Comparison of ENCODE assay signal across 18 cellular contexts in genomic region chr3:112130638-112130993, GRCh38. TPM values are rescaled to one million over a fixed set of nuclear protein-coding genes. Genes with fewer than 3 reads are reported as not detected.
DNase-seq lines count a peak whose midpoint lies in the region; ATAC-seq lines count a peak whose summit lies in the region.
"Had no signal": no experiment of that assay in that cellular context is flagged by ENCODE, and none has a peak within 500 bp of the region (broad histone marks: within the 10 kb centered on the region; RNA-seq: fewer than 3 reads in every experiment).

No MANE protein-coding gene starts in this region.

- intact Hi-C loops in CD4-positive, alpha-beta memory T cell (cut with micrococcal nuclease), result no loop called here

- no peaks in the 10 kb centered on the region for H3K9me3 Mint-ChIP-seq in CD4-positive, alpha-beta memory T cell
- H3K9me3 Mint-ChIP-seq: type B pancreatic cell had no signal

- H3K36me3 ChIP-seq in BLaER1 treated with 17β-estradiol and CSF1 and Interleukin-3, amounts not matched to agents 10 nM and 100 nM, result peaks cover 0 to 17% (median 0%) of the 10 kb centered on the region in 11 experiments; a peak in 1 of 22 replicates
- peaks cover 2% of the 10 kb centered on the region for H3K36me3 ChIP-seq in CD4-positive, alpha-beta memory T cell (ENCODE audit: insufficient read depth, low read length)
- peaks cover 16% of the 10 kb centered on the region for H3K36me3 ChIP-seq in Karpas-422 (ENCODE audit: insufficient read depth, low read length)
- H3K36me3 ChIP-seq in effector memory CD4-positive, alpha-beta T cell (ENCODE audit: control insufficient read depth, insufficient read depth, low read length), result no peaks in the 10 kb centered on the region
- H3K36me3 ChIP-seq: adrenal gland, BE2C, WERI-Rb-1 had no signal

- peaks cover 18 to 24% of the 10 kb centered on the region in 2 donors for H3K36me3 Mint-ChIP-seq in CD4-positive, alpha-beta memory T cell
- H3K36me3 Mint-ChIP-seq: type B pancreatic cell had no signal

- peaks cover 79 to 97% (median 88%) of the 10 kb centered on the region in 4 donors for H3K4me1 Mint-ChIP-seq in CD4-positive, alpha-beta memory T cell

- H3K27me3 Mint-ChIP-seq in CD4-positive, alpha-beta memory T cell, result no peaks in the 10 kb centered on the region
- H3K27me3 Mint-ChIP-seq: type B pancreatic cell had no signal

- H3K27me3 ChIP-seq in BLaER1 treated with 17β-estradiol and CSF1 and Interleukin-3, amounts not matched to agents 10 nM and 100 nM, result no peaks in the 10 kb centered on the region
- H3K27me3 ChIP-seq in CD4-positive, alpha-beta memory T cell (ENCODE audit: insufficient read depth, low read length), result no peaks in the 10 kb centered on the region
- H3K27me3 ChIP-seq in Karpas-422 (ENCODE audit: low read length), result no peaks in the 10 kb centered on the region
- H3K27me3 ChIP-seq in effector memory CD4-positive, alpha-beta T cell (replicated peaks; ENCODE audit: control insufficient read depth, insufficient read depth, low read length, poor library complexity, severe bottlenecking), result no peaks in the 10 kb centered on the region
- H3K27me3 ChIP-seq: adrenal gland, BE2C had no signal

- no peaks in the 10 kb centered on the region for H3K9me2 ChIP-seq in Karpas-422 (replicated peaks; ENCODE audit: insufficient read depth, low read length)

- CTCF ChIA-PET in CD4-positive, alpha-beta memory T cell (lab: Charles Lee; ENCODE audit: partially characterized antibody), result interaction anchor here (1.2 to 4.3 kb wide), 2 partner anchors 8 to 9 kb away, joined by 3 to 26 read pairs; no protein-coding TSS in a partner anchor

- H2AFZ ChIP-seq in Karpas-422 (ENCODE audit: low read length), result no peak overlapping the region

- peak overlapping the region in 4 of 11 experiments; percentile 24 to 68 (median 49); a peak in 3 of 22 replicates for H3K27ac ChIP-seq in BLaER1 treated with 17β-estradiol and CSF1 and Interleukin-3, amounts not matched to agents 10 nM and 100 nM
- H3K27ac ChIP-seq in CD4-positive, alpha-beta memory T cell (ENCODE audit: low read depth, low read length), result peak overlapping the region; percentile 67
- peak overlapping the region; percentile 99 for H3K27ac ChIP-seq in Karpas-422 (ENCODE audit: low read length)
- H3K27ac ChIP-seq in effector memory CD4-positive, alpha-beta T cell (ENCODE audit: insufficient read depth, low read length, poor library complexity, severe bottlenecking), result peak overlapping the region; percentile 80
- H3K27ac ChIP-seq: adrenal gland, WERI-Rb-1 had no signal

- H3K4me2 ChIP-seq in BLaER1 treated with 17β-estradiol and CSF1 and Interleukin-3, amounts not matched to agents 10 nM and 100 nM, result peak overlapping the region in 8 of 11 experiments; percentile 8 to 93 (median 84); a peak in 14 of 22 replicates
- peak overlapping the region; percentile 91 for H3K4me2 ChIP-seq in Karpas-422 (ENCODE audit: low read depth, low read length, poor library complexity, severe bottlenecking)

- peak overlapping the region; percentile 78 to 97 (median 95) for H3K27ac Mint-ChIP-seq in CD4-positive, alpha-beta memory T cell
- H3K27ac Mint-ChIP-seq: type B pancreatic cell had no signal

- no peaks in the 10 kb centered on the region for H3K9me3 ChIP-seq in BLaER1 treated with 17β-estradiol and CSF1 and Interleukin-3, amounts not matched to agents 10 nM and 100 nM (replicated peaks in 1 of 11)
- H3K9me3 ChIP-seq in CD4-positive, alpha-beta memory T cell (ENCODE audit: control insufficient read depth in 1 of 2, low read length in 2 of 2), result no peaks in the 10 kb centered on the region
- no peaks in the 10 kb centered on the region for H3K9me3 ChIP-seq in Karpas-422 (ENCODE audit: low read length)
- no peaks in the 10 kb centered on the region for H3K9me3 ChIP-seq in effector memory CD4-positive, alpha-beta T cell (ENCODE audit: control insufficient read depth, low read length)
- H3K9me3 ChIP-seq: adrenal gland, BE2C had no signal

- ATAC-seq in HG02759 (IDR thresholded peaks at IDR 0.05; ENCODE audit: unreplicated experiment) (no peak), HG03439 (IDR thresholded peaks at IDR 0.05; ENCODE audit: unreplicated experiment) (no peak)
- ATAC-seq: Right ventricle myocardium inferior had no signal

- peaks cover 33% of the 10 kb centered on the region for H3K79me2 ChIP-seq in Karpas-422 (ENCODE audit: low read length)

- peak overlapping the region in 2 of 10 experiments; percentile 62; a peak in 4 of 20 replicates for H3K4me3 ChIP-seq in BLaER1 treated with 17β-estradiol and CSF1 and Interleukin-3, amounts not matched to agents 10 nM and 100 nM
- H3K4me3 ChIP-seq in CD4-positive, alpha-beta memory T cell (ENCODE audit: low read length in 2 of 2), result peak overlapping the region in 1 of 2 donors; percentile 11
- H3K4me3 ChIP-seq in Karpas-422 (ENCODE audit: low read length), result peak overlapping the region; percentile 80
- H3K4me3 ChIP-seq in effector memory CD4-positive, alpha-beta T cell (ENCODE audit: insufficient read depth, low read depth, low read length, poor library complexity, severe bottlenecking), result no peak overlapping the region
- H3K4me3 ChIP-seq: adrenal gland, skin epidermis had no signal

- H4K20me1 ChIP-seq in BLaER1 treated with 17β-estradiol and CSF1 and Interleukin-3, amounts not matched to agents 10 nM and 100 nM, result no peaks in the 10 kb centered on the region
- H4K20me1 ChIP-seq in Karpas-422 (ENCODE audit: insufficient read depth, low read depth, low read length), result no peaks in the 10 kb centered on the region

- H3K9ac ChIP-seq in BLaER1 treated with 17β-estradiol and CSF1 and Interleukin-3, amounts not matched to agents 10 nM and 100 nM, result no peak overlapping the region; a peak in 1 of 22 replicates
- H3K9ac ChIP-seq in Karpas-422 (ENCODE audit: low read length), result peak overlapping the region; percentile 92

- H3K4me1 ChIP-seq in BLaER1 treated with 17β-estradiol and CSF1 and Interleukin-3, amounts not matched to agents 10 nM and 100 nM, result peaks cover 62 to 99% (median 96%) of the 10 kb centered on the region in 10 experiments
- H3K4me1 ChIP-seq in CD4-positive, alpha-beta memory T cell (ENCODE audit: insufficient read depth, low read length), result peaks cover 98% of the 10 kb centered on the region
- peaks cover 95% of the 10 kb centered on the region for H3K4me1 ChIP-seq in Karpas-422 (ENCODE audit: low read length)
- H3K4me1 ChIP-seq in effector memory CD4-positive, alpha-beta T cell (ENCODE audit: control insufficient read depth, insufficient read depth, low read length, poor library complexity, severe bottlenecking), result peaks cover 77% of the 10 kb centered on the region

- POLR2A ChIA-PET in CD4-positive, alpha-beta memory T cell (lab: Charles Lee; ENCODE audit: partially characterized antibody), result interaction anchor here (0.9 to 1.3 kb wide), 3 partner anchors 9 to 369 kb away, joined by 3 to 4 read pairs (median 3); partner anchors contain the start of genes ABHD10 and BTLA

- no peak for DNase-seq in CD4-positive, alpha-beta memory T cell
- peak; percentile 68 for DNase-seq in Karpas-422
- DNase-seq in effector memory CD4-positive, alpha-beta T cell, result no peak
- DNase-seq in NCI-H2029 (lab: John Stamatoyannopoulos, UW), result no peak
- DNase-seq: adrenal gland, BE2C, DMS153, NCI-H2081, NCI-H510A, WERI-Rb-1 had no signal

- H3K4me3 Mint-ChIP-seq in CD4-positive, alpha-beta memory T cell, result peak overlapping the region; percentile 49 to 74 (median 58)
- H3K4me3 Mint-ChIP-seq: type B pancreatic cell had no signal

RNA-seq across cellular contexts. Expression of gene GCSAM, which starts 2.4 kb away (rescaled TPM):
- 10 to 100 TPM; 40.9 to 42.1 TPM for total RNA-seq in CD4-positive, alpha-beta memory T cell
- polyA plus RNA-seq in CD4-positive, alpha-beta memory T cell, result 10 to 100 TPM; 36.8 to 41.2 TPM
- 39.2 and 130 TPM in 2 replicates for total RNA-seq in Karpas-422 (2014; rRNA removed; shearing (Covaris generic); ENCODE audit: low replicate concordance)
- total RNA-seq: cardiac septum, fibroblast of lung, Right ventricle myocardium inferior had no signal
- polyA plus RNA-seq: fibroblast of lung had no signal

RNA-seq across cellular contexts. Expression of gene C3orf52, which starts 44.4 kb away (rescaled TPM):
- 1 to 10 TPM; 2.0 to 2.3 TPM for total RNA-seq in CD4-positive, alpha-beta memory T cell
- polyA plus RNA-seq in CD4-positive, alpha-beta memory T cell, result 1 to 10 TPM in 1 of 2 donors, under 1 TPM in 1; 0.47 to 2.1 TPM
- 0.07 and 0.52 TPM in 2 replicates for total RNA-seq in Karpas-422 (2014; rRNA removed; shearing (Covaris generic); ENCODE audit: low replicate concordance)
